1 cellular context compared by ENCODE assay signal in the genomic region with DNA sequence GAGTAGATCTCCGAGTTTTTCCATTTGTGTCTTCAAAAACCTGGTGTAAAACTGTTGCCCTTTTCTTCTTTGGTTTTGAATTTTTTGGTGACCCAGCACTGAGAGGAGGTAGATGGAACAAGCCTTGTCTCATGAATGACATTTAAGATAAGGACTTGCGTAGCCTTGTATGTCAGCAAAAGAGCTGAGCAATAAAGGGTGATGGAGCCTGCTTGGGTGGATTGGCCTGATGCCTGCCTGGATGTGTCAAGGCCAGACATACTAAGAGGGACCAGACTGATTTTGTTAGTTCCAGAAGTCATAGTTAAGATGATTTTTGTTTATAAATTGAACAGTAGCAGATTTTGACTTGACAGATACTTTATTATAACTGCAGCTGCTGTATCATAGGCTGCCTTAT.
TF ChIP-seq lines count a peak whose summit lies in the region.

No MANE protein-coding gene starts in this region.

TF ChIP-seq in A549, 52 proteins besides CTCF, POLR2A, EP300 and RAD21 (continued from another document):
- TF ChIP-seq, protein P1, sequence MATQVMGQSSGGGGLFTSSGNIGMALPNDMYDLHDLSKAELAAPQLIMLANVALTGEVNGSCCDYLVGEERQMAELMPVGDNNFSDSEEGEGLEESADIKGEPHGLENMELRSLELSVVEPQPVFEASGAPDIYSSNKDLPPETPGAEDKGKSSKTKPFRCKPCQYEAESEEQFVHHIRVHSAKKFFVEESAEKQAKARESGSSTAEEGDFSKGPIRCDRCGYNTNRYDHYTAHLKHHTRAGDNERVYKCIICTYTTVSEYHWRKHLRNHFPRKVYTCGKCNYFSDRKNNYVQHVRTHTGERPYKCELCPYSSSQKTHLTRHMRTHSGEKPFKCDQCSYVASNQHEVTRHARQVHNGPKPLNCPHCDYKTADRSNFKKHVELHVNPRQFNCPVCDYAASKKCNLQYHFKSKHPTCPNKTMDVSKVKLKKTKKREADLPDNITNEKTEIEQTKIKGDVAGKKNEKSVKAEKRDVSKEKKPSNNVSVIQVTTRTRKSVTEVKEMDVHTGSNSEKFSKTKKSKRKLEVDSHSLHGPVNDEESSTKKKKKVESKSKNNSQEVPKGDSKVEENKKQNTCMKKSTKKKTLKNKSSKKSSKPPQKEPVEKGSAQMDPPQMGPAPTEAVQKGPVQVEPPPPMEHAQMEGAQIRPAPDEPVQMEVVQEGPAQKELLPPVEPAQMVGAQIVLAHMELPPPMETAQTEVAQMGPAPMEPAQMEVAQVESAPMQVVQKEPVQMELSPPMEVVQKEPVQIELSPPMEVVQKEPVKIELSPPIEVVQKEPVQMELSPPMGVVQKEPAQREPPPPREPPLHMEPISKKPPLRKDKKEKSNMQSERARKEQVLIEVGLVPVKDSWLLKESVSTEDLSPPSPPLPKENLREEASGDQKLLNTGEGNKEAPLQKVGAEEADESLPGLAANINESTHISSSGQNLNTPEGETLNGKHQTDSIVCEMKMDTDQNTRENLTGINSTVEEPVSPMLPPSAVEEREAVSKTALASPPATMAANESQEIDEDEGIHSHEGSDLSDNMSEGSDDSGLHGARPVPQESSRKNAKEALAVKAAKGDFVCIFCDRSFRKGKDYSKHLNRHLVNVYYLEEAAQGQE (IDR thresholded peaks at IDR 0.05) = no peak
